ENCODE assay signal across 1 cellular context in the genomic region with DNA sequence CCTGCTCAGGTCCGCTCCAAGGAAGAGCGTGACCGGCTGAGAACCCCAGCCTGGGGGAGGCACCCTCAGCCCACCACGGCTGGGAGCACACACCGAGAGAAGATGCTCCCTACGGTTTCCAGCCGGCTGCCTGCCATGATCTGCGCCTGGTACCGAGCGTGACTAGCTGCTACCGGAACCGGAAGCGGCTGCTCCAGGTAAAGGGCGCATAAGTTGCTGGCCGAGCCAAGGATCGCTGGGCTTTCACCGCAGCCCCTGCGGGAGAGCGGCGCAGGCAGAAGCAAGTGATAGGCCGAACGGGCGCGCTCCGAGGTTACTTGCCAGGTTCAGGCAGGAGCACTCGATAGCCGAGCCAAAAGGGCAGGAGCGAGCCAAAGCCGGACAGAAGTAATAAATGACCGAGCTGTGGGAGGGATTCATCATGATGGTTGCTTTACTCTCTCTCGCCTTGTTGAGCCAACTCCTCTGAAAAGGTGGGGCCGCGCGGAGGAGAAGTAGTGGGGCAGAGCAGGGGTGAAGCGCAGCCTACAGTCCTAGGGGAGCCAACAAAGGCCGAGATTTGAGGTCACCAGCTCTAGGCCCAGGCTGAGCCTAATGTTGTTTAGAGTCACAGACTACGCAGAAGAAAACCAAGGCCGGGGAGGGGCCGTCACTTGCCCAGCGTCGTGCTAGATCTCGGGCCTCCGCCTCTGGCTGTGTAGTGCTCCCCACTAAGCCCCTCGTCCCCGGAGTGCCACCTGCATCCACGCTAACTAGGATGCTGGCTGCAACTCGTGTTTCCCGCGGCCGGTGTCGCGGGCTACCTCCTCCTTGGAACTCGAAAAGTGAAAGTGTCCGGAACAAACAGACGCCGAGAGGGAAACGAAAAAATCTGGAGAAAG.
TF ChIP-seq lines count a peak whose summit lies in the region.

A gene (minus strand): TSS at position 171 of the 881 bp plus-strand sequence. CDS start 34 bp downstream, at position 137.

TF ChIP-seq in K562, 482 proteins besides CTCF, POLR2A, EP300 and RAD21 (continued from another document and continues in another):
- TF ChIP-seq, protein P1, sequence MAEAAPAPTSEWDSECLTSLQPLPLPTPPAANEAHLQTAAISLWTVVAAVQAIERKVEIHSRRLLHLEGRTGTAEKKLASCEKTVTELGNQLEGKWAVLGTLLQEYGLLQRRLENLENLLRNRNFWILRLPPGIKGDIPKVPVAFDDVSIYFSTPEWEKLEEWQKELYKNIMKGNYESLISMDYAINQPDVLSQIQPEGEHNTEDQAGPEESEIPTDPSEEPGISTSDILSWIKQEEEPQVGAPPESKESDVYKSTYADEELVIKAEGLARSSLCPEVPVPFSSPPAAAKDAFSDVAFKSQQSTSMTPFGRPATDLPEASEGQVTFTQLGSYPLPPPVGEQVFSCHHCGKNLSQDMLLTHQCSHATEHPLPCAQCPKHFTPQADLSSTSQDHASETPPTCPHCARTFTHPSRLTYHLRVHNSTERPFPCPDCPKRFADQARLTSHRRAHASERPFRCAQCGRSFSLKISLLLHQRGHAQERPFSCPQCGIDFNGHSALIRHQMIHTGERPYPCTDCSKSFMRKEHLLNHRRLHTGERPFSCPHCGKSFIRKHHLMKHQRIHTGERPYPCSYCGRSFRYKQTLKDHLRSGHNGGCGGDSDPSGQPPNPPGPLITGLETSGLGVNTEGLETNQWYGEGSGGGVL (CRISPR knock-in tag; IDR thresholded peaks at IDR 0.05), result no peak
- TF ChIP-seq SRSF3 (IDR thresholded peaks at IDR 0.05; ENCODE audit: insufficient read depth, low read length), result no peak
- peak; percentile 86; the same call in 1 of the 2 replicates for TF ChIP-seq MTA3 (IDR thresholded peaks at IDR 0.05; ENCODE audit: borderline replicate concordance)
- TF ChIP-seq HCFC1 (IDR thresholded peaks at IDR 0.05; ENCODE audit: low read depth, low read length), result peak; percentile 93
- no peak for TF ChIP-seq ZNF699 (CRISPR knock-in tag; IDR thresholded peaks at IDR 0.05; ENCODE audit: insufficient replicate concordance)
- TF ChIP-seq ZNF253 (CRISPR knock-in tag; conservative IDR thresholded peaks at IDR 0.05), result no peak
- TF ChIP-seq CHD1 (IDR thresholded peaks at IDR 0.05; ENCODE audit: low read length), result no peak
- TF ChIP-seq ZNF696 (CRISPR knock-in tag; conservative IDR thresholded peaks at IDR 0.05), result no peak
- TF ChIP-seq, protein P2, sequence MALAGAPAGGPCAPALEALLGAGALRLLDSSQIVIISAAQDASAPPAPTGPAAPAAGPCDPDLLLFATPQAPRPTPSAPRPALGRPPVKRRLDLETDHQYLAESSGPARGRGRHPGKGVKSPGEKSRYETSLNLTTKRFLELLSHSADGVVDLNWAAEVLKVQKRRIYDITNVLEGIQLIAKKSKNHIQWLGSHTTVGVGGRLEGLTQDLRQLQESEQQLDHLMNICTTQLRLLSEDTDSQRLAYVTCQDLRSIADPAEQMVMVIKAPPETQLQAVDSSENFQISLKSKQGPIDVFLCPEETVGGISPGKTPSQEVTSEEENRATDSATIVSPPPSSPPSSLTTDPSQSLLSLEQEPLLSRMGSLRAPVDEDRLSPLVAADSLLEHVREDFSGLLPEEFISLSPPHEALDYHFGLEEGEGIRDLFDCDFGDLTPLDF (CRISPR knock-in tag; IDR thresholded peaks at IDR 0.05), result peak; percentile 81
- no peak for TF ChIP-seq BCOR (IDR thresholded peaks at IDR 0.05)
- TF ChIP-seq FOXP1 (CRISPR knock-in tag; IDR thresholded peaks at IDR 0.05), result 0 out of 2 replicates have a peak, but pooled peaks have one; percentile 38
- TF ChIP-seq ZNF766 (CRISPR knock-in tag; conservative IDR thresholded peaks at IDR 0.05), result peak; percentile 79; the same call in 1 of the 2 replicates
- peak; percentile 3; the same call in 1 of the 2 replicates for TF ChIP-seq EHMT2 (IDR thresholded peaks at IDR 0.05)
- TF ChIP-seq TAF1 (IDR thresholded peaks at IDR 0.05; ENCODE audit: control insufficient read depth, extremely low read depth, insufficient read depth, low read length, severe bottlenecking), result peak; percentile 80
- TF ChIP-seq HNRNPL (IDR thresholded peaks at IDR 0.05; ENCODE audit: low read depth, low read length), result no peak
- no peak for TF ChIP-seq ZC3H8 (IDR thresholded peaks at IDR 0.05)
- no peak for TF ChIP-seq PCBP1 (IDR thresholded peaks at IDR 0.05; ENCODE audit: low read depth, low read length, poor library complexity, severe bottlenecking)
- TF ChIP-seq SMARCC2 (IDR thresholded peaks at IDR 0.05; ENCODE audit: low read depth), result 0 out of 2 replicates have a peak, but pooled peaks have one; percentile 32
- TF ChIP-seq PCBP2 (IDR thresholded peaks at IDR 0.05; ENCODE audit: low read depth, low read length, poor library complexity, severe bottlenecking), result no peak
- TF ChIP-seq ZZZ3 (IDR thresholded peaks at IDR 0.05), result no peak
- TF ChIP-seq MCM5 (IDR thresholded peaks at IDR 0.05; ENCODE audit: low read depth), result no peak
- TF ChIP-seq FOXA1 (IDR thresholded peaks at IDR 0.05; ENCODE audit: borderline replicate concordance), result no peak
- TF ChIP-seq, protein P3, sequence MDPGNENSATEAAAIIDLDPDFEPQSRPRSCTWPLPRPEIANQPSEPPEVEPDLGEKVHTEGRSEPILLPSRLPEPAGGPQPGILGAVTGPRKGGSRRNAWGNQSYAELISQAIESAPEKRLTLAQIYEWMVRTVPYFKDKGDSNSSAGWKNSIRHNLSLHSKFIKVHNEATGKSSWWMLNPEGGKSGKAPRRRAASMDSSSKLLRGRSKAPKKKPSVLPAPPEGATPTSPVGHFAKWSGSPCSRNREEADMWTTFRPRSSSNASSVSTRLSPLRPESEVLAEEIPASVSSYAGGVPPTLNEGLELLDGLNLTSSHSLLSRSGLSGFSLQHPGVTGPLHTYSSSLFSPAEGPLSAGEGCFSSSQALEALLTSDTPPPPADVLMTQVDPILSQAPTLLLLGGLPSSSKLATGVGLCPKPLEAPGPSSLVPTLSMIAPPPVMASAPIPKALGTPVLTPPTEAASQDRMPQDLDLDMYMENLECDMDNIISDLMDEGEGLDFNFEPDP (CRISPR knock-in tag; IDR thresholded peaks at IDR 0.05), result no peak
- no peak; the same call in 1 of the 2 replicates for TF ChIP-seq KLF13 (tag; IDR thresholded peaks at IDR 0.05; ENCODE audit: borderline replicate concordance, low read depth)
- 0 out of 4 replicates have a peak, but pooled peaks of 1 of the 2 experiments have one; percentile 30 for TF ChIP-seq NONO (IDR thresholded peaks at IDR 0.05; ENCODE audit: low read depth in 2 of 2, low read length in 1 of 2)
- TF ChIP-seq CBX2 (IDR thresholded peaks at IDR 0.05; ENCODE audit: insufficient read depth, low read length, poor library complexity, severe bottlenecking), result no peak
- TF ChIP-seq KLF6 (CRISPR knock-in tag; IDR thresholded peaks at IDR 0.05; ENCODE audit: borderline replicate concordance), result no peak
- TF ChIP-seq ZNF282 (CRISPR knock-in tag; IDR thresholded peaks at IDR 0.05), result no peak
- no peak for TF ChIP-seq SPI1 (IDR thresholded peaks at IDR 0.05; ENCODE audit: borderline replicate concordance, low read depth, low read length)
- TF ChIP-seq HSF4 (CRISPR knock-in tag; IDR thresholded peaks at IDR 0.05; ENCODE audit: borderline replicate concordance), result no peak
- no peak for TF ChIP-seq KLF16 (IDR thresholded peaks at IDR 0.05)
- no peak for TF ChIP-seq HDAC3 (IDR thresholded peaks at IDR 0.05; ENCODE audit: borderline replicate concordance, partially characterized antibody)
- TF ChIP-seq, protein P4, sequence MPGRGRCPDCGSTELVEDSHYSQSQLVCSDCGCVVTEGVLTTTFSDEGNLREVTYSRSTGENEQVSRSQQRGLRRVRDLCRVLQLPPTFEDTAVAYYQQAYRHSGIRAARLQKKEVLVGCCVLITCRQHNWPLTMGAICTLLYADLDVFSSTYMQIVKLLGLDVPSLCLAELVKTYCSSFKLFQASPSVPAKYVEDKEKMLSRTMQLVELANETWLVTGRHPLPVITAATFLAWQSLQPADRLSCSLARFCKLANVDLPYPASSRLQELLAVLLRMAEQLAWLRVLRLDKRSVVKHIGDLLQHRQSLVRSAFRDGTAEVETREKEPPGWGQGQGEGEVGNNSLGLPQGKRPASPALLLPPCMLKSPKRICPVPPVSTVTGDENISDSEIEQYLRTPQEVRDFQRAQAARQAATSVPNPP (IDR thresholded peaks at IDR 0.05; ENCODE audit: borderline replicate concordance, insufficient read depth, insufficient read length), result no peak
- TF ChIP-seq, protein P5, sequence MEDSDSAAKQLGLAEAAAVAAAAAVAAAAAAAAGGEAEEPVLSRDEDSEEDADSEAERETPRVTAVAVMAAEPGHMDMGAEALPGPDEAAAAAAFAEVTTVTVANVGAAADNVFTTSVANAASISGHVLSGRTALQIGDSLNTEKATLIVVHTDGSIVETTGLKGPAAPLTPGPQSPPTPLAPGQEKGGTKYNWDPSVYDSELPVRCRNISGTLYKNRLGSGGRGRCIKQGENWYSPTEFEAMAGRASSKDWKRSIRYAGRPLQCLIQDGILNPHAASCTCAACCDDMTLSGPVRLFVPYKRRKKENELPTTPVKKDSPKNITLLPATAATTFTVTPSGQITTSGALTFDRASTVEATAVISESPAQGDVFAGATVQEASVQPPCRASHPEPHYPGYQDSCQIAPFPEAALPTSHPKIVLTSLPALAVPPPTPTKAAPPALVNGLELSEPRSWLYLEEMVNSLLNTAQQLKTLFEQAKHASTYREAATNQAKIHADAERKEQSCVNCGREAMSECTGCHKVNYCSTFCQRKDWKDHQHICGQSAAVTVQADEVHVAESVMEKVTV (CRISPR knock-in tag; IDR thresholded peaks at IDR 0.05), result peak; percentile 12; the same call in 1 of the 2 replicates
- no peak for TF ChIP-seq NFXL1 (CRISPR knock-in tag; IDR thresholded peaks at IDR 0.05)
- TF ChIP-seq ZNF165 (CRISPR knock-in tag; IDR thresholded peaks at IDR 0.05; ENCODE audit: borderline replicate concordance), result no peak
- TF ChIP-seq NFE2 (IDR thresholded peaks at IDR 0.05; ENCODE audit: low read depth), result peak; percentile 43; the same call in 1 of the 2 replicates
- TF ChIP-seq, protein P6, sequence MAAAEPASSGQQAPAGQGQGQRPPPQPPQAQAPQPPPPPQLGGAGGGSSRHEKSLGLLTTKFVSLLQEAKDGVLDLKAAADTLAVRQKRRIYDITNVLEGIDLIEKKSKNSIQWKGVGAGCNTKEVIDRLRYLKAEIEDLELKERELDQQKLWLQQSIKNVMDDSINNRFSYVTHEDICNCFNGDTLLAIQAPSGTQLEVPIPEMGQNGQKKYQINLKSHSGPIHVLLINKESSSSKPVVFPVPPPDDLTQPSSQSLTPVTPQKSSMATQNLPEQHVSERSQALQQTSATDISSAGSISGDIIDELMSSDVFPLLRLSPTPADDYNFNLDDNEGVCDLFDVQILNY (CRISPR knock-in tag; IDR thresholded peaks at IDR 0.05), result no peak
- TF ChIP-seq EWSR1 (IDR thresholded peaks at IDR 0.05; ENCODE audit: borderline replicate concordance, low read depth, partially characterized antibody), result no peak
- TF ChIP-seq POLR3A (IDR thresholded peaks at IDR 0.05; ENCODE audit: borderline replicate concordance, extremely low read depth, insufficient read depth, insufficient read length), result no peak
- no peak for TF ChIP-seq ZNF77 (CRISPR knock-in tag; IDR thresholded peaks at IDR 0.05)
- TF ChIP-seq NCOR1 (IDR thresholded peaks at IDR 0.05), result no peak
- TF ChIP-seq, protein P7, sequence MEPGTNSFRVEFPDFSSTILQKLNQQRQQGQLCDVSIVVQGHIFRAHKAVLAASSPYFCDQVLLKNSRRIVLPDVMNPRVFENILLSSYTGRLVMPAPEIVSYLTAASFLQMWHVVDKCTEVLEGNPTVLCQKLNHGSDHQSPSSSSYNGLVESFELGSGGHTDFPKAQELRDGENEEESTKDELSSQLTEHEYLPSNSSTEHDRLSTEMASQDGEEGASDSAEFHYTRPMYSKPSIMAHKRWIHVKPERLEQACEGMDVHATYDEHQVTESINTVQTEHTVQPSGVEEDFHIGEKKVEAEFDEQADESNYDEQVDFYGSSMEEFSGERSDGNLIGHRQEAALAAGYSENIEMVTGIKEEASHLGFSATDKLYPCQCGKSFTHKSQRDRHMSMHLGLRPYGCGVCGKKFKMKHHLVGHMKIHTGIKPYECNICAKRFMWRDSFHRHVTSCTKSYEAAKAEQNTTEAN (CRISPR knock-in tag; IDR thresholded peaks at IDR 0.05), result no peak
- TF ChIP-seq POLR2AphosphoS5 (IDR thresholded peaks at IDR 0.05; ENCODE audit: control insufficient read depth, insufficient read depth, low read depth, low read length), result peak; percentile 82
- TF ChIP-seq ZFP1 (CRISPR knock-in tag; IDR thresholded peaks at IDR 0.05), result no peak
- no peak; the same call in 1 of the 2 replicates for TF ChIP-seq CHD2 (IDR thresholded peaks at IDR 0.05; ENCODE audit: low read depth, low read length)
- no peak for TF ChIP-seq HMG20A (CRISPR knock-in tag; conservative IDR thresholded peaks at IDR 0.05)
- TF ChIP-seq BHLHE40 (IDR thresholded peaks at IDR 0.05; ENCODE audit: low read length), result peak; percentile 79
- TF ChIP-seq PHB (CRISPR knock-in tag; IDR thresholded peaks at IDR 0.05), result no peak
- no peak for TF ChIP-seq SMARCA5 (IDR thresholded peaks at IDR 0.05)
- peak; percentile 82 for TF ChIP-seq TBP (optimal IDR thresholded peaks at IDR 0.05; ENCODE audit: low read depth, low read length)
- TF ChIP-seq ZNF224 (CRISPR knock-in tag; IDR thresholded peaks at IDR 0.05), result no peak
- TF ChIP-seq, protein P8, sequence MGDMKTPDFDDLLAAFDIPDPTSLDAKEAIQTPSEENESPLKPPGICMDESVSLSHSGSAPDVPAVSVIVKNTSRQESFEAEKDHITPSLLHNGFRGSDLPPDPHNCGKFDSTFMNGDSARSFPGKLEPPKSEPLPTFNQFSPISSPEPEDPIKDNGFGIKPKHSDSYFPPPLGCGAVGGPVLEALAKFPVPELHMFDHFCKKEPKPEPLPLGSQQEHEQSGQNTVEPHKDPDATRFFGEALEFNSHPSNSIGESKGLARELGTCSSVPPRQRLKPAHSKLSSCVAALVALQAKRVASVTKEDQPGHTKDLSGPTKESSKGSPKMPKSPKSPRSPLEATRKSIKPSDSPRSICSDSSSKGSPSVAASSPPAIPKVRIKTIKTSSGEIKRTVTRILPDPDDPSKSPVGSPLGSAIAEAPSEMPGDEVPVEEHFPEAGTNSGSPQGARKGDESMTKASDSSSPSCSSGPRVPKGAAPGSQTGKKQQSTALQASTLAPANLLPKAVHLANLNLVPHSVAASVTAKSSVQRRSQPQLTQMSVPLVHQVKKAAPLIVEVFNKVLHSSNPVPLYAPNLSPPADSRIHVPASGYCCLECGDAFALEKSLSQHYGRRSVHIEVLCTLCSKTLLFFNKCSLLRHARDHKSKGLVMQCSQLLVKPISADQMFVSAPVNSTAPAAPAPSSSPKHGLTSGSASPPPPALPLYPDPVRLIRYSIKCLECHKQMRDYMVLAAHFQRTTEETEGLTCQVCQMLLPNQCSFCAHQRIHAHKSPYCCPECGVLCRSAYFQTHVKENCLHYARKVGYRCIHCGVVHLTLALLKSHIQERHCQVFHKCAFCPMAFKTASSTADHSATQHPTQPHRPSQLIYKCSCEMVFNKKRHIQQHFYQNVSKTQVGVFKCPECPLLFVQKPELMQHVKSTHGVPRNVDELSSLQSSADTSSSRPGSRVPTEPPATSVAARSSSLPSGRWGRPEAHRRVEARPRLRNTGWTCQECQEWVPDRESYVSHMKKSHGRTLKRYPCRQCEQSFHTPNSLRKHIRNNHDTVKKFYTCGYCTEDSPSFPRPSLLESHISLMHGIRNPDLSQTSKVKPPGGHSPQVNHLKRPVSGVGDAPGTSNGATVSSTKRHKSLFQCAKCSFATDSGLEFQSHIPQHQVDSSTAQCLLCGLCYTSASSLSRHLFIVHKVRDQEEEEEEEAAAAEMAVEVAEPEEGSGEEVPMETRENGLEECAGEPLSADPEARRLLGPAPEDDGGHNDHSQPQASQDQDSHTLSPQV (IDR thresholded peaks at IDR 0.05), result peak; percentile 41; the same call in 1 of the 2 replicates
- TF ChIP-seq CXXC5 (CRISPR knock-in tag; IDR thresholded peaks at IDR 0.05), result peak; percentile 90
- TF ChIP-seq SAFB2 (IDR thresholded peaks at IDR 0.05; ENCODE audit: borderline replicate concordance, low read depth, low read length, severe bottlenecking), result no peak
- no peak for TF ChIP-seq NR1H2 (CRISPR knock-in tag; IDR thresholded peaks at IDR 0.05)
